36 cellular contexts compared by ENCODE assay signal in genomic region chr4:5658992-5659391, GRCh38. TPM values are rescaled to one million over a fixed set of nuclear protein-coding genes. Genes with fewer than 3 reads are reported as not detected.
"Had no signal": no experiment of that assay in that cellular context is flagged by ENCODE, and none has a peak within 500 bp of the region (broad histone marks: within the 10 kb centered on the region; RNA-seq: fewer than 3 reads in every experiment).

No MANE protein-coding gene starts in this region.

- H3K27ac Mint-ChIP-seq: activated CD4-positive, alpha-beta memory T cell treated with anti-CD3 and anti-CD28 coated beads for 36 hours; activated CD4-positive, alpha-beta T cell treated with anti-CD3 and anti-CD28 coated beads for 36 hours; activated CD4-positive, alpha-beta T cell treated with anti-CD3 and anti-CD28 coated beads, Interleukin-2, amount 10 ng/mL, durations not matched to agents 24 days and 14 days; activated CD8-positive, alpha-beta T cell treated with anti-CD3 and anti-CD28 coated beads for 36 hours; activated naive CD4-positive, alpha-beta T cell treated with anti-CD3 and anti-CD28 coated beads for 36 hours; activated naive CD4-positive, alpha-beta T cell treated with anti-CD3 and anti-CD28 coated beads, Interleukin-2, amount 50 U/mL, for 72 hours; activated naive CD8-positive, alpha-beta T cell treated with anti-CD3 and anti-CD28 coated beads for 36 hours; activated T-cell treated with anti-CD3 and anti-CD28 coated beads, Interleukin-2, amount 50 U/mL, for 72 hours; activated T-helper 1 cell treated with anti-CD3 and anti-CD28 coated beads, Interleukin-12 subunit alpha, Interleukin-12 subunit beta, Interleukin-2, Interleukin-4 antibody, amounts not matched to agents 30 ng/mL and 10 ng/mL and 1 ng/mL, durations not matched to agents 14 hours and 24 hours and 36 hours; activated T-helper 17 cell treated with anti-CD3 and anti-CD28 coated beads, Interleukin-2, amount 50 U/mL, for 72 hours; T-helper 1 cell treated with Interleukin-12 subunit alpha and Interleukin-12 subunit beta and Interleukin-4 antibody, amounts not matched to agents 30 μg/mL and 1 μg/mL, for 36 hours; T-helper 2 cell treated with Interferon-gamma antibody and Interleukin-4, amounts not matched to agents 5 μg/mL and 100 μg/mL, for 36 hours; WTC11 had no signal

- H3K4me1 Mint-ChIP-seq: activated CD4-positive, alpha-beta T cell treated with anti-CD3 and anti-CD28 coated beads for 36 hours; activated CD4-positive, alpha-beta T cell treated with anti-CD3 and anti-CD28 coated beads, Interleukin-2, amount 10 ng/mL, durations not matched to agents 24 days and 14 days; activated naive CD8-positive, alpha-beta T cell treated with anti-CD3 and anti-CD28 coated beads for 36 hours; activated T-helper 17 cell treated with anti-CD3 and anti-CD28 coated beads, Interleukin-2, amount 50 U/mL, for 72 hours; WTC11 had no signal

- H3K9me3 Mint-ChIP-seq: activated CD4-positive, alpha-beta T cell treated with anti-CD3 and anti-CD28 coated beads, Interleukin-2, amount 10 ng/mL, durations not matched to agents 24 days and 14 days had no signal

- H3K36me3 Mint-ChIP-seq: activated naive CD8-positive, alpha-beta T cell treated with anti-CD3 and anti-CD28 coated beads for 36 hours had no signal

- ATAC-seq: activated CD4-positive, alpha-beta T cell treated with anti-CD3 and anti-CD28 coated beads for 36 hours; activated CD4-positive, CD25-positive, alpha-beta regulatory T cell treated with anti-CD3 and anti-CD28 coated beads, Interleukin-2, amount 50 U/mL, for 24 hours; activated CD8-positive, alpha-beta T cell treated with anti-CD3 and anti-CD28 coated beads for 36 hours; activated naive CD4-positive, alpha-beta T cell treated with anti-CD3 and anti-CD28 coated beads, Interleukin-2, amount 50 U/mL, for 72 hours; activated T-cell treated with anti-CD3 and anti-CD28 coated beads, Interleukin-2, amount 50 U/mL, for 4 hours; activated T-cell treated with anti-CD3 and anti-CD28 coated beads, Interleukin-2, amount 50 U/mL, for 72 hours; activated T-helper 17 cell treated with anti-CD3 and anti-CD28 coated beads, Interleukin-2, amount 50 U/mL, for 72 hours; WTC11 had no signal

- DNase-seq: activated CD4-positive, alpha-beta memory T cell treated with anti-CD3 and anti-CD28 coated beads for 36 hours; activated CD4-positive, alpha-beta T cell treated with anti-CD3 and anti-CD28 coated beads for 1 hour; activated CD4-positive, alpha-beta T cell treated with anti-CD3 and anti-CD28 coated beads for 36 hours; activated CD4-positive, alpha-beta T cell treated with anti-CD3 and anti-CD28 coated beads, Interleukin-2, amount 10 ng/mL, durations not matched to agents 24 days and 14 days; activated CD4-positive, alpha-beta T cell treated with anti-CD3 and anti-CD28 coated beads, Interleukin-2, amount 50 U/mL, for 1 hour; activated CD4-positive, alpha-beta T cell treated with anti-CD3 and anti-CD28 coated beads, Interleukin-2, amount 50 U/mL, for 4 hours; activated CD4-positive, CD25-positive, alpha-beta regulatory T cell; activated CD8-positive, alpha-beta memory T cell treated with anti-CD3 and anti-CD28 coated beads, Interleukin-2, amount 50 U/mL, for 4 hours; activated CD8-positive, alpha-beta T cell treated with anti-CD3 and anti-CD28 coated beads for 36 hours; activated effector memory CD4-positive, alpha-beta T cell treated with anti-CD3 and anti-CD28 coated beads, Interleukin-2, amount 50 U/mL, for 16 hours; activated gamma-delta T cell treated with Interleukin-2 at 50 U/mL for 16 hours; activated naive CD4-positive, alpha-beta T cell; activated naive CD4-positive, alpha-beta T cell treated with anti-CD3 and anti-CD28 coated beads for 36 hours; activated naive CD4-positive, alpha-beta T cell treated with anti-CD3 and anti-CD28 coated beads, Interleukin-2, amount 50 U/mL, for 16 hours; activated naive CD8-positive, alpha-beta T cell treated with anti-CD3 and anti-CD28 coated beads for 36 hours; activated T-cell treated with anti-CD3 and anti-CD28 coated beads for 4 hours; activated T-cell treated with anti-CD3 and anti-CD28 coated beads, Interleukin-2, amount 50 U/mL, for 1 hour; activated T-cell treated with anti-CD3 and anti-CD28 coated beads, Interleukin-2, amount 50 U/mL, for 4 hours; activated T-cell treated with anti-CD3 and anti-CD28 coated beads, Interleukin-2, amount 50 U/mL, for 72 hours; adrenal gland; amygdala; anterior cingulate cortex; brain microvascular endothelial cell; central memory CD4-positive, alpha-beta T cell; SW 1271; T-helper 1 cell; T-helper 2 cell; T-helper 9 cell; WERI-Rb-1 had no signal

- H3K27me3 Mint-ChIP-seq: activated CD4-positive, alpha-beta memory T cell treated with anti-CD3 and anti-CD28 coated beads for 36 hours; activated CD4-positive, alpha-beta T cell treated with anti-CD3 and anti-CD28 coated beads, Interleukin-2, amount 10 ng/mL, durations not matched to agents 24 days and 14 days; activated CD8-positive, alpha-beta T cell treated with anti-CD3 and anti-CD28 coated beads for 36 hours; activated T-helper 17 cell treated with anti-CD3 and anti-CD28 coated beads, Interleukin-2, amount 50 U/mL, for 72 hours had no signal

- H3K4me3 Mint-ChIP-seq: activated CD4-positive, alpha-beta memory T cell treated with anti-CD3 and anti-CD28 coated beads for 36 hours; activated CD4-positive, alpha-beta T cell treated with anti-CD3 and anti-CD28 coated beads for 36 hours; activated CD4-positive, alpha-beta T cell treated with anti-CD3 and anti-CD28 coated beads, Interleukin-2, amount 10 ng/mL, durations not matched to agents 24 days and 14 days; activated CD8-positive, alpha-beta T cell treated with anti-CD3 and anti-CD28 coated beads for 36 hours; activated naive CD4-positive, alpha-beta T cell treated with anti-CD3 and anti-CD28 coated beads for 36 hours; activated naive CD8-positive, alpha-beta T cell treated with anti-CD3 and anti-CD28 coated beads for 36 hours; activated T-cell treated with anti-CD3 and anti-CD28 coated beads, Interleukin-2, amount 50 U/mL, for 4 hours; activated T-cell treated with anti-CD3 and anti-CD28 coated beads, Interleukin-2, amount 50 U/mL, for 72 hours; activated T-helper 1 cell treated with anti-CD3 and anti-CD28 coated beads, Interleukin-12 subunit alpha, Interleukin-12 subunit beta, Interleukin-2, Interleukin-4 antibody, amounts not matched to agents 30 ng/mL and 10 ng/mL and 1 ng/mL, durations not matched to agents 14 hours and 24 hours and 36 hours; activated T-helper 17 cell treated with anti-CD3 and anti-CD28 coated beads, Interleukin-2, amount 50 U/mL, for 72 hours; T-helper 1 cell treated with Interleukin-12 subunit alpha and Interleukin-12 subunit beta and Interleukin-4 antibody, amounts not matched to agents 30 μg/mL and 1 μg/mL, for 36 hours; T-helper 2 cell treated with Interferon-gamma antibody and Interleukin-4, amounts not matched to agents 5 μg/mL and 100 μg/mL, for 36 hours; WTC11 had no signal

RNA-seq across cellular contexts. Expression of gene EVC2, which starts 49.4 kb away (rescaled TPM):
- total RNA-seq: activated naive CD4-positive, alpha-beta T cell treated with anti-CD3 and anti-CD28 coated beads for 36 hours had no signal
